Comparison of ENCODE assay signal across 26 cellular contexts in genomic region chr4:82792912-82793649, GRCh38. TPM values are rescaled to one million over a fixed set of nuclear protein-coding genes. Genes with fewer than 3 reads are reported as not detected.
A peak's percentile ranks its signal among the peaks of the same experiment; 100 is the strongest.
DNase-seq lines count a peak whose midpoint lies in the region; ATAC-seq, FAIRE-seq and TF ChIP-seq lines count a peak whose summit lies in the region.
"Had no signal": no experiment of that assay in that cellular context is flagged by ENCODE, and none has a peak within 500 bp of the region (broad histone marks: within the 10 kb centered on the region; RNA-seq: fewer than 3 reads in every experiment).

No MANE protein-coding gene starts in this region.

- no peak for TF ChIP-seq CTCF in endothelial cell of umbilical vein (IDR thresholded peaks at IDR 0.05; ENCODE audit: extremely low read depth in 1 of 2, insufficient read depth in 1 of 2, low read depth in 1 of 2, low read length in 2 of 2)
- TF ChIP-seq CTCF in gastroesophageal sphincter (IDR thresholded peaks at IDR 0.05): no peak

- H3K4me3 ChIP-seq in GM23248 (peak overlapping the region; percentile 28), endothelial cell of umbilical vein (replicated peaks in 1 of 3; ENCODE audit: insufficient read depth in 1 of 3, low read depth in 1 of 3, low read length in 3 of 3) (no peak overlapping the region), gastroesophageal sphincter (no peak overlapping the region)
- H3K4me3 ChIP-seq: heart left ventricle, K562, SJCRH30, skin epidermis, suprapubic skin, uterus had no signal

- H4K20me1 ChIP-seq in GM23248 (ENCODE audit: insufficient read depth): no peaks in the 10 kb centered on the region
- H4K20me1 ChIP-seq in endothelial cell of umbilical vein (replicated peaks; ENCODE audit: control insufficient read depth, extremely low read depth, insufficient read depth, low read length): no peaks in the 10 kb centered on the region

- peaks cover 88% of the 10 kb centered on the region for H3K79me2 ChIP-seq in GM23248 (ENCODE audit: insufficient read depth)
- peaks cover 34% of the 10 kb centered on the region for H3K79me2 ChIP-seq in endothelial cell of umbilical vein (ENCODE audit: control insufficient read depth, insufficient read depth, low read length)

- no peak for TF ChIP-seq POLR2A in endothelial cell of umbilical vein (IDR thresholded peaks at IDR 0.05; ENCODE audit: low read depth, low read length)
- TF ChIP-seq POLR2A in gastroesophageal sphincter (IDR thresholded peaks at IDR 0.05): no peak
- no peak for TF ChIP-seq POLR2A in GM12892 (IDR thresholded peaks at IDR 0.05; ENCODE audit: low read depth, low read length)

- in situ Hi-C loops in GM23248 (cut with MboI): no loop called here

- peak; percentile 21 for FAIRE-seq in endothelial cell of umbilical vein (lab: Jason Lieb, UNC)
- FAIRE-seq in GM12892 (lab: Jason Lieb, UNC): no peak
- FAIRE-seq: bronchial epithelial cell, K562, RCC 7860 had no signal

- POLR2A ChIA-PET in endothelial cell of umbilical vein (lab: Charles Lee): no interaction called here

- BruUV-seq in endothelial cell of umbilical vein (replicated peaks; lab: Mats Ljungman, UMichigan): no TSS peak

- H3K4me2 ChIP-seq in GM23248 (ENCODE audit: unreplicated experiment): peak overlapping the region; percentile 71
- H3K4me2 ChIP-seq in endothelial cell of umbilical vein (ENCODE audit: insufficient read depth, low read length): no peak overlapping the region

- DNase-seq in GM23248: peak; percentile 62
- DNase-seq in endothelial cell of umbilical vein (ENCODE audit: low read depth, low spot score): no peak
- DNase-seq in putamen (ENCODE audit: low spot score): peak; percentile 84
- DNase-seq in GM12892 (ENCODE audit: insufficient read length): no peak
- no peak for DNase-seq in Kasumi-1 (lab: John Stamatoyannopoulos, UW)
- DNase-seq: ACHN; activated T-cell treated with anti-CD3 and anti-CD28 coated beads, Interleukin-2, amount 50 U/mL, for 4 hours; Calu3; DND-41; heart left ventricle; left cardiac atrium; mammary epithelial cell; MV-4-11; NCI-H510A treated with DMSO at 0.1 percent for 48 hours; SJCRH30; stimulated activated CD4-positive, alpha-beta T cell treated with anti-CD3 and anti-CD28 coated beads, Interleukin-2, amount 100 ng/mL, for 24 hours; uterus had no signal

- intact Hi-C loops in endothelial cell of umbilical vein (cut with micrococcal nuclease): loop anchor here (10.0 kb wide), 1 partner anchor 462 kb away; no protein-coding TSS in a partner anchor

- no peaks in the 10 kb centered on the region for H3K36me3 ChIP-seq in GM23248 (ENCODE audit: low read depth)
- peaks cover 0 to 2% of the 10 kb centered on the region in 2 experiments for H3K36me3 ChIP-seq in endothelial cell of umbilical vein (ENCODE audit: control insufficient read depth in 2 of 2, extremely low read depth in 1 of 2, insufficient read depth in 2 of 2, low read length in 2 of 2)
- no peaks in the 10 kb centered on the region for H3K36me3 ChIP-seq in gastroesophageal sphincter
- H3K36me3 ChIP-seq: heart left ventricle, suprapubic skin, uterus had no signal

- H3F3A ChIP-seq in GM23248 (ENCODE audit: insufficient read depth): peaks cover 36% of the 10 kb centered on the region

- dilution Hi-C loops in endothelial cell of umbilical vein (cut with MboI; ENCODE audit: extremely low pct_ligation_motif_present, low sequenced_read_pairs): no loop called here

- peak overlapping the region; percentile 4; the same call in 1 of the 2 replicates for H2AFZ ChIP-seq in GM23248
- H2AFZ ChIP-seq in endothelial cell of umbilical vein (ENCODE audit: low read depth, low read length): no peak overlapping the region

- H3K9me1 ChIP-seq in endothelial cell of umbilical vein (replicated peaks; ENCODE audit: control insufficient read depth, extremely low read depth, insufficient read depth, low read length): no peaks in the 10 kb centered on the region

- no peaks in the 10 kb centered on the region for H3K9me2 ChIP-seq in GM23248 (ENCODE audit: insufficient read depth)

- H3K27ac ChIP-seq in GM23248: peak overlapping the region; percentile 55
- H3K27ac ChIP-seq in angular gyrus (ENCODE audit: low read depth, low read length): peak overlapping the region; percentile 79
- H3K27ac ChIP-seq in endothelial cell of umbilical vein (ENCODE audit: insufficient read depth, low read depth, low read length): no peak overlapping the region
- no peak overlapping the region for H3K27ac ChIP-seq in gastroesophageal sphincter
- H3K27ac ChIP-seq: C4-2B, heart left ventricle, SJCRH30, suprapubic skin, uterus had no signal

- WGBS in GM23248 (ENCODE audit: low coverage in 1 of 2, low lambda C conversion rate in 2 of 2, missing lambda C conversion rate in 2 of 2), 2 experiments: 44 to 45% methylated on average over 6 of the region's 6 CpGs
- 51 to 53% methylated on average over 5 to 6 of the region's 6 CpGs for WGBS in gastroesophageal sphincter (ENCODE audit: low coverage in 1 of 2), 2 donors

- no peak overlapping the region; the same call in 1 of the 2 replicates for H3K9ac ChIP-seq in GM23248
- no peak overlapping the region for H3K9ac ChIP-seq in endothelial cell of umbilical vein (replicated peaks; ENCODE audit: extremely low read depth, insufficient read depth, low read length)

- CTCF ChIA-PET in endothelial cell of umbilical vein (lab: Charles Lee): interaction anchor here (0.8 kb wide), 1 partner anchor 10 kb away, joined by 3 read pairs; no protein-coding TSS in a partner anchor

- ATAC-seq in GM19328 (IDR thresholded peaks at IDR 0.05; ENCODE audit: unreplicated experiment) (no peak), gastroesophageal sphincter (no peak)
- ATAC-seq: activated T-cell treated with anti-CD3 and anti-CD28 coated beads, Interleukin-2, amount 50 U/mL, for 4 hours; heart left ventricle; K562; left cardiac atrium had no signal

- TF ChIP-seq EP300 in gastroesophageal sphincter (IDR thresholded peaks at IDR 0.05): no peak

- H3K9me3 ChIP-seq in GM23248 (ENCODE audit: low read depth) (no peaks in the 10 kb centered on the region), endothelial cell of umbilical vein (replicated peaks; ENCODE audit: control insufficient read depth, insufficient read depth, low read length) (no peaks in the 10 kb centered on the region), gastroesophageal sphincter (no peaks in the 10 kb centered on the region)
- H3K9me3 ChIP-seq: heart left ventricle, SJCRH30, suprapubic skin, uterus had no signal

- H3K27me3 ChIP-seq in GM23248 (replicated peaks; ENCODE audit: insufficient read depth): no peaks in the 10 kb centered on the region
- H3K27me3 ChIP-seq in endothelial cell of umbilical vein (ENCODE audit: control insufficient read depth in 2 of 2, insufficient read depth in 2 of 2, low read length in 2 of 2): no peaks in the 10 kb centered on the region
- no peaks in the 10 kb centered on the region for H3K27me3 ChIP-seq in gastroesophageal sphincter
- H3K27me3 ChIP-seq: SJCRH30, suprapubic skin, uterus had no signal

- H3K4me1 ChIP-seq in GM23248 (ENCODE audit: insufficient read depth) (peaks cover 28% of the 10 kb centered on the region), endothelial cell of umbilical vein (ENCODE audit: control insufficient read depth, extremely low read depth, insufficient read depth, low read length) (peaks cover 23% of the 10 kb centered on the region), gastroesophageal sphincter (peaks cover 0 to 62% (median 0%) of the 10 kb centered on the region in 3 donors)
- H3K4me1 ChIP-seq: uterus had no signal

TF ChIP-seq in endothelial cell of umbilical vein, 7 proteins besides CTCF, POLR2A, EP300 and RAD21:
- no peak for TF ChIP-seq MAX (IDR thresholded peaks at IDR 0.05; ENCODE audit: insufficient read depth, insufficient read length)
- TF ChIP-seq MYC (IDR thresholded peaks at IDR 0.05; ENCODE audit: low read depth, low read length): no peak
- TF ChIP-seq JUN (IDR thresholded peaks at IDR 0.05; ENCODE audit: borderline replicate concordance, insufficient read depth, insufficient read length, low read depth): no peak
- TF ChIP-seq FOS (IDR thresholded peaks at IDR 0.05; ENCODE audit: borderline replicate concordance, insufficient read depth, low read length): no peak
- TF ChIP-seq EZH2 (IDR thresholded peaks at IDR 0.05; ENCODE audit: borderline replicate concordance, low read depth, low read length, severe bottlenecking): no peak
- no peak for TF ChIP-seq POLR2AphosphoS5 (IDR thresholded peaks at IDR 0.05; ENCODE audit: insufficient read depth, low read depth, low read length)
- TF ChIP-seq GATA2 (IDR thresholded peaks at IDR 0.05; ENCODE audit: insufficient read depth, insufficient read length, low read depth, low read length): no peak

RNA-seq across cellular contexts. Expression of gene SCD5, which starts 5.5 kb away (rescaled TPM):
- 37.6 and 39.8 TPM in 2 replicates for total RNA-seq in GM23248 (2014; rRNA removed; shearing (Covaris generic))
- polyA plus RNA-seq in GM23248 (2016; fragmentation: Nextera tagmentation; extraction: Ambion mirVana): 12.5 TPM in 2 replicates
- 35.8 and 38.4 TPM in 2 replicates for total RNA-seq in endothelial cell of umbilical vein
- polyA plus RNA-seq in endothelial cell of umbilical vein: 35.2 and 38.5 TPM in 2 replicates
- polyA plus RNA-seq in endothelial cell of umbilical vein (2011; cell fraction: cytosol; rRNA removed): 26.9 and 29.5 TPM in 2 replicates
- polyA plus RNA-seq in endothelial cell of umbilical vein (2011; cell fraction: nucleus; rRNA removed): 14.3 and 15.8 TPM in 2 replicates
- 20.0 and 22.7 TPM in 2 replicates for polyA plus RNA-seq in endothelial cell of umbilical vein (2012)
- polyA minus RNA-seq in endothelial cell of umbilical vein: 38.5 and 42.8 TPM in 2 replicates
- 1.4 TPM for polyA minus RNA-seq in endothelial cell of umbilical vein (2011; cell fraction: cytosol; rRNA and poly(A)+ RNA removed)
- polyA minus RNA-seq in endothelial cell of umbilical vein (2011; cell fraction: nucleus; rRNA and poly(A)+ RNA removed): 24.9 and 28.3 TPM in 2 replicates
- total RNA-seq in gastroesophageal sphincter: 10 to 100 TPM; 15.5 to 21.8 (median 20.3) TPM
- 0.64 TPM for polyA plus RNA-seq in GM12892 (2012; ENCODE audit: missing spikeins)

Comparison
In these comparisons a context has a peak if more than half of its experiments do, and no peak if none do; other contexts are left out.
1. DNase-seq: peak in GM23248 (single experiment) and putamen (single experiment); none in endothelial cell of umbilical vein (single experiment), GM12892 (single experiment) and Kasumi-1 (0 of 2).
2. H3K27ac ChIP-seq: peak in GM23248 (single experiment) and angular gyrus (single experiment); none in endothelial cell of umbilical vein (single experiment) and gastroesophageal sphincter (0 of 4).